Comparison of ENCODE assay signal across 27 cellular contexts in the genomic region with DNA sequence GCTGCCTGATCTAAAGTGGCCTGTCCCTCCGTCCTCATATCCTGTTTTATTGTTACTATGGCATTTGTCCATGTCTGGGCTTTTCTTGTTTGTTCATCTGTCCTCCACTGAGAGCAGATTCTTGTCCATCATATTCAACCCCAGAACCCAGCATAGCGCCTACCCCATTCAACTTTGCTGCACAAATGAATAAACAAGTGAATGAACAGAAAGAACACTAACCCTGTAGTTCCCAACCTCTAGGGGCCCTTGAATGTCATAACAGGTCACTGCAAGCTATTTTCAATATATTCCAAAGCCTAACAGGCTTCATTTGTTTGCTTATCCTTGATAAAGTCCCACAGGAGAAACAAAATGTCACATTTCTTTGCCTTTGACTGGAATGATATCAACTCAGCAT.
"Had no signal": no experiment of that assay in that cellular context is flagged by ENCODE, and none has a peak within 500 bp of the region (broad histone marks: within the 10 kb centered on the region; RNA-seq: fewer than 3 reads in every experiment).

No MANE protein-coding gene starts in this region.

- H3K27me3 ChIP-seq: gastroesophageal sphincter, sigmoid colon, upper lobe of left lung, vagina had no signal

- H3K4me3 Mint-ChIP-seq: activated CD8-positive, alpha-beta memory T cell treated with anti-CD3 and anti-CD28 coated beads, Interleukin-2, amount 10 ng/mL, durations not matched to agents 7 days and 5 days; activated CD8-positive, alpha-beta T cell treated with anti-CD3 and anti-CD28 coated beads, Interleukin-2, amount 10 ng/mL, durations not matched to agents 7 days and 5 days; immature natural killer cell; natural killer cell; stimulated activated memory B cell treated with anti-CD40 and anti-IgM and Interleukin-4, amounts not matched to agents 10 μg/mL and 1 μg/mL and 100 μg/mL, for 72 hours; stimulated activated naive CD8-positive, alpha-beta T cell treated with anti-CD3 and anti-CD28 coated beads, Interleukin-15, amount 100 ng/mL, for 72 hours; T-helper 17 cell had no signal

- H3K27ac Mint-ChIP-seq: activated CD8-positive, alpha-beta memory T cell treated with anti-CD3 and anti-CD28 coated beads, Interleukin-2, amount 10 ng/mL, durations not matched to agents 7 days and 5 days; activated CD8-positive, alpha-beta T cell treated with anti-CD3 and anti-CD28 coated beads, Interleukin-2, amount 10 ng/mL, durations not matched to agents 7 days and 5 days; activated naive CD4-positive, alpha-beta T cell treated with anti-CD3 and anti-CD28 coated beads, Interleukin-2, amount 50 U/mL, for 72 hours; activated T-helper 2 cell treated with anti-CD3 and anti-CD28 coated beads, Interferon-gamma antibody, Interleukin-2, Interleukin-4, amounts not matched to agents 10 μg/mL and 5 μg/mL and 100 μg/mL, durations not matched to agents 14 hours and 24 hours and 36 hours; immature natural killer cell; natural killer cell; stimulated activated memory B cell treated with anti-CD40 and anti-IgM and Interleukin-4, amounts not matched to agents 10 μg/mL and 1 μg/mL and 100 μg/mL, for 72 hours; T-helper 17 cell had no signal

- H3K4me1 ChIP-seq: gastroesophageal sphincter, sigmoid colon, upper lobe of left lung, vagina had no signal

- H3K9me3 ChIP-seq: gastroesophageal sphincter, sigmoid colon, upper lobe of left lung, vagina had no signal

- H3K9me3 Mint-ChIP-seq: activated naive CD4-positive, alpha-beta T cell treated with anti-CD3 and anti-CD28 coated beads, Interleukin-2, amount 50 U/mL, for 72 hours; activated T-helper 2 cell treated with anti-CD3 and anti-CD28 coated beads, Interferon-gamma antibody, Interleukin-2, Interleukin-4, amounts not matched to agents 10 μg/mL and 5 μg/mL and 100 μg/mL, durations not matched to agents 14 hours and 24 hours and 36 hours; immature natural killer cell; natural killer cell; stimulated activated memory B cell treated with anti-CD40 and anti-IgM and Interleukin-4, amounts not matched to agents 10 μg/mL and 1 μg/mL and 100 μg/mL, for 72 hours; stimulated activated naive CD8-positive, alpha-beta T cell treated with anti-CD3 and anti-CD28 coated beads, Interleukin-15, amount 100 ng/mL, for 72 hours had no signal

- DNase-seq: activated CD4-positive, alpha-beta T cell treated with anti-CD3 and anti-CD28 coated beads for 1 hour; activated CD8-positive, alpha-beta memory T cell treated with anti-CD3 and anti-CD28 coated beads, Interleukin-2, amount 10 ng/mL, durations not matched to agents 7 days and 5 days; activated CD8-positive, alpha-beta T cell treated with anti-CD3 and anti-CD28 coated beads, Interleukin-2, amount 10 ng/mL, durations not matched to agents 7 days and 5 days; activated T-cell treated with anti-CD3 and anti-CD28 coated beads, Interleukin-2, amount 50 U/mL, for 48 hours; dermis blood vessel endothelial cell; effector CD8-positive, alpha-beta T cell; erythroblast; hypothalamus; immature natural killer cell; mesendoderm; natural killer cell; sigmoid colon; stimulated activated CD4-positive, alpha-beta T cell treated with anti-CD3 and anti-CD28 coated beads, Interleukin-1b, Interleukin-23, amount 100 ng/mL, for 48 hours; stimulated activated CD4-positive, alpha-beta T cell treated with anti-CD3 and anti-CD28 coated beads, Interleukin-4, amount 100 ng/mL, for 4 hours; stimulated activated CD8-positive, alpha-beta memory T cell treated with anti-CD3 and anti-CD28 coated beads, Interleukin-4, amount 100 ng/mL, for 48 hours; stimulated activated naive CD8-positive, alpha-beta T cell treated with anti-CD3 and anti-CD28 coated beads, Interleukin-15, amount 100 ng/mL, for 72 hours; substantia nigra; T-helper 17 cell; T1000; upper lobe of left lung had no signal

- H3K27ac ChIP-seq: gastroesophageal sphincter, sigmoid colon, upper lobe of left lung, vagina had no signal

- H3K4me3 ChIP-seq: gastroesophageal sphincter, lung, sigmoid colon, upper lobe of left lung, vagina had no signal

- ATAC-seq: activated CD8-positive, alpha-beta memory T cell treated with anti-CD3 and anti-CD28 coated beads, Interleukin-2, amount 10 ng/mL, durations not matched to agents 7 days and 5 days; activated CD8-positive, alpha-beta T cell treated with anti-CD3 and anti-CD28 coated beads, Interleukin-2, amount 10 ng/mL, durations not matched to agents 7 days and 5 days; activated naive CD4-positive, alpha-beta T cell treated with anti-CD3 and anti-CD28 coated beads, Interleukin-2, amount 50 U/mL, for 72 hours; gastroesophageal sphincter; left lobe of liver; natural killer cell; stimulated activated memory B cell treated with anti-CD40 and anti-IgM and Interleukin-4, amounts not matched to agents 10 μg/mL and 1 μg/mL and 100 μg/mL, for 72 hours; stimulated activated naive CD8-positive, alpha-beta T cell treated with anti-CD3 and anti-CD28 coated beads, Interleukin-15, amount 100 ng/mL, for 72 hours; T-helper 17 cell had no signal

- H3K4me1 Mint-ChIP-seq: activated CD8-positive, alpha-beta memory T cell treated with anti-CD3 and anti-CD28 coated beads, Interleukin-2, amount 10 ng/mL, durations not matched to agents 7 days and 5 days; stimulated activated memory B cell treated with anti-CD40 and anti-IgM and Interleukin-4, amounts not matched to agents 10 μg/mL and 1 μg/mL and 100 μg/mL, for 72 hours; T-helper 17 cell had no signal

- H3K36me3 ChIP-seq: gastroesophageal sphincter, sigmoid colon, upper lobe of left lung, vagina had no signal

- H3K36me3 Mint-ChIP-seq: activated CD8-positive, alpha-beta memory T cell treated with anti-CD3 and anti-CD28 coated beads, Interleukin-2, amount 10 ng/mL, durations not matched to agents 7 days and 5 days; activated naive CD4-positive, alpha-beta T cell treated with anti-CD3 and anti-CD28 coated beads, Interleukin-2, amount 50 U/mL, for 72 hours; immature natural killer cell; natural killer cell; stimulated activated memory B cell treated with anti-CD40 and anti-IgM and Interleukin-4, amounts not matched to agents 10 μg/mL and 1 μg/mL and 100 μg/mL, for 72 hours had no signal

- H3K27me3 Mint-ChIP-seq: activated CD8-positive, alpha-beta memory T cell treated with anti-CD3 and anti-CD28 coated beads, Interleukin-2, amount 10 ng/mL, durations not matched to agents 7 days and 5 days; stimulated activated memory B cell treated with anti-CD40 and anti-IgM and Interleukin-4, amounts not matched to agents 10 μg/mL and 1 μg/mL and 100 μg/mL, for 72 hours had no signal
